ENCODE assay signal across 16 cellular contexts in the genomic region with DNA sequence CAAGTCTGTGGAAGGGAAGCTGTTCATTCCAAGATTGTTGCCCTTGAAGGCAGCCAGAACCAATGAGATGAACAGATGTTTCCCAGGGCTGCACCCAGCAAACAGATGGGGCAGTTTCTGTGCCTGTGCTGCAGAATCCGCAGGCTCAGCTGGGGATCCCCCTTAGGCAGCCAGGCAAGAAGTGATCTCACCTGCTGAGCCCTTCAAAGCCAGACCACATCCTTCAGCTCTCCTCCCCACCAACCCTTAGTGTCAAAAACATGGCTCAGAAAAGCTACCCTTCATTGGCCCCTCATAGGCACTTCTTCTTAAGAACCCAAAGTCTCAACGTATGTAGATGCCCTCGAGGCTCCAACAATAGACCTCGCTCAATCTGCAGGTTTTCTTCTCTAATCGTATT.
DNase-seq lines count a peak whose midpoint lies in the region; ATAC-seq and TF ChIP-seq lines count a peak whose summit lies in the region.
"Had no signal": no experiment of that assay in that cellular context is flagged by ENCODE, and none has a peak within 500 bp of the region (broad histone marks: within the 10 kb centered on the region; RNA-seq: fewer than 3 reads in every experiment).

No MANE protein-coding gene starts in this region.

- H3K27ac Mint-ChIP-seq in activated T-cell treated with anti-CD3 and anti-CD28 coated beads, Interleukin-2, amount 50 U/mL, for 24 hours = no peak overlapping the region

- no peaks in the 10 kb centered on the region for H3K9me3 ChIP-seq in suprapubic skin
- H3K9me3 ChIP-seq: pancreas, tibial artery had no signal

- no peak overlapping the region for H3K4me3 ChIP-seq in suprapubic skin
- H3K4me3 ChIP-seq: pancreas, smooth muscle cell, tibial artery had no signal

- DNase-seq in activated T-cell treated with anti-CD3 and anti-CD28 coated beads for 1 hour (ENCODE audit: low read depth) (peak; percentile 2), AML-193 (lab: John Stamatoyannopoulos, UW) (no peak), suprapubic skin (ENCODE audit: low spot score in 2 of 2) (no peak)
- no peak for DNase-seq in activated T-cell treated with anti-CD3 and anti-CD28 coated beads, Interleukin-2, amount 50 U/mL, for 24 hours
- peak; percentile 57 for DNase-seq in activated CD8-positive, alpha-beta memory T cell treated with anti-CD3 and anti-CD28 coated beads, Interleukin-2, amount 50 U/mL, for 48 hours
- DNase-seq in stimulated activated CD8-positive, alpha-beta memory T cell treated with anti-CD3 and anti-CD28 coated beads, Interleukin-4, amount 100 ng/mL, for 48 hours = peak; percentile 49
- DNase-seq: DMS153, Karpas-422, NCI-H2029 treated with DMSO at 0.1 percent for 48 hours, pancreas, SIG-M5, tibial artery had no signal

- peaks cover 2% of the 10 kb centered on the region for H3K9me3 Mint-ChIP-seq in activated T-cell treated with anti-CD3 and anti-CD28 coated beads, Interleukin-2, amount 50 U/mL, for 24 hours

- TF ChIP-seq CTCF in suprapubic skin (IDR thresholded peaks at IDR 0.05) = no peak

- H3K27ac ChIP-seq in suprapubic skin = no peak overlapping the region
- H3K27ac ChIP-seq: pancreas, tibial artery had no signal

- no peaks in the 10 kb centered on the region for H3K27me3 ChIP-seq in suprapubic skin
- H3K27me3 ChIP-seq: pancreas, tibial artery had no signal

- ATAC-seq in HG02610 (IDR thresholded peaks at IDR 0.05; ENCODE audit: unreplicated experiment) (peak; percentile 91), HG03439 (IDR thresholded peaks at IDR 0.05; ENCODE audit: unreplicated experiment) (no peak)
- ATAC-seq: esophagus mucosa, pancreas had no signal

- H3K4me3 Mint-ChIP-seq in activated T-cell treated with anti-CD3 and anti-CD28 coated beads, Interleukin-2, amount 50 U/mL, for 24 hours = no peak overlapping the region

- TF ChIP-seq POLR2A in suprapubic skin (IDR thresholded peaks at IDR 0.05) = no peak

- WGBS in suprapubic skin = 79% methylated on average over 5 of the region's 5 CpGs

- no peaks in the 10 kb centered on the region for H3K27me3 Mint-ChIP-seq in activated T-cell treated with anti-CD3 and anti-CD28 coated beads, Interleukin-2, amount 50 U/mL, for 24 hours

- TF ChIP-seq EP300 in suprapubic skin (IDR thresholded peaks at IDR 0.05) = no peak

- peaks cover 12% of the 10 kb centered on the region for H3K4me1 Mint-ChIP-seq in activated T-cell treated with anti-CD3 and anti-CD28 coated beads, Interleukin-2, amount 50 U/mL, for 24 hours (ENCODE audit: low read depth)

- H3K4me1 ChIP-seq in suprapubic skin = no peaks in the 10 kb centered on the region
- H3K4me1 ChIP-seq: pancreas had no signal

- no peaks in the 10 kb centered on the region for H3K36me3 ChIP-seq in suprapubic skin
- H3K36me3 ChIP-seq: pancreas, tibial artery had no signal

- no peaks in the 10 kb centered on the region for H3K36me3 Mint-ChIP-seq in activated T-cell treated with anti-CD3 and anti-CD28 coated beads, Interleukin-2, amount 50 U/mL, for 24 hours (ENCODE audit: low read depth)

Comparison
In these comparisons a context has a peak if more than half of its experiments do, and no peak if none do; other contexts are left out.
1. DNase-seq: peak in activated T-cell treated with anti-CD3 and anti-CD28 coated beads for 1 hour (single experiment), activated CD8-positive, alpha-beta memory T cell treated with anti-CD3 and anti-CD28 coated beads, Interleukin-2, amount 50 U/mL, for 48 hours (single experiment) and stimulated activated CD8-positive, alpha-beta memory T cell treated with anti-CD3 and anti-CD28 coated beads, Interleukin-4, amount 100 ng/mL, for 48 hours (single experiment); none in activated T-cell treated with anti-CD3 and anti-CD28 coated beads, Interleukin-2, amount 50 U/mL, for 24 hours (single experiment), AML-193 (0 of 2) and suprapubic skin (0 of 2).